ENCODE assay signal across 22 cellular contexts in genomic region chr2:71781695-71782228, GRCh38.
"Had no signal": no experiment of that assay in that cellular context is flagged by ENCODE, and none has a peak within 500 bp of the region (broad histone marks: within the 10 kb centered on the region; RNA-seq: fewer than 3 reads in every experiment).

No MANE protein-coding gene starts in this region.

- H3K4me3 ChIP-seq: esophagus squamous epithelium, heart right ventricle, left lung, lower lobe of right lung, right lobe of liver, thoracic aorta had no signal

- H2AFZ ChIP-seq: parathyroid adenoma had no signal

- H3K27ac ChIP-seq: esophagus squamous epithelium, heart right ventricle, left lung, lower lobe of right lung, parathyroid adenoma, right lobe of liver, thoracic aorta had no signal

- H3K4me1 ChIP-seq: heart right ventricle, left lung, lower lobe of right lung, parathyroid adenoma, right lobe of liver had no signal

- ATAC-seq: activated CD8-positive, alpha-beta T cell treated with anti-CD3 and anti-CD28 coated beads for 36 hours; activated naive CD8-positive, alpha-beta T cell treated with anti-CD3 and anti-CD28 coated beads, Interleukin-2, amount 50 U/mL, for 24 hours; heart right ventricle; left lung; lower lobe of right lung; right lobe of liver; T-cell had no signal

- H3K27me3 ChIP-seq: esophagus squamous epithelium, heart right ventricle, right lobe of liver had no signal

- H3K9me3 ChIP-seq: esophagus squamous epithelium, heart right ventricle, left lung, lower lobe of right lung, right lobe of liver, thoracic aorta had no signal

- H3K9ac ChIP-seq: parathyroid adenoma had no signal

- H3K36me3 ChIP-seq: esophagus squamous epithelium, heart right ventricle, left lung, lower lobe of right lung, right lobe of liver, thoracic aorta had no signal

- DNase-seq: activated B cell treated with CpG ODN at 0.5 μM for 24 hours; activated CD4-positive, alpha-beta T cell treated with anti-CD3 and anti-CD28 coated beads, Interleukin-2, amount 50 U/mL, for 1 hour; activated CD8-positive, alpha-beta T cell treated with anti-CD3 and anti-CD28 coated beads for 36 hours; activated gamma-delta T cell treated with Interleukin-2 at 50 U/mL for 16 hours; activated naive CD8-positive, alpha-beta T cell treated with anti-CD3 and anti-CD28 coated beads, Interleukin-2, amount 50 U/mL, for 24 hours; activated T-cell treated with anti-CD3 and anti-CD28 coated beads, Interleukin-2, amount 50 U/mL, for 1 hour; amygdala; caudate nucleus; cortex of kidney; esophagus squamous epithelium; foreskin melanocyte; left lung; lower lobe of right lung; naive B cell; right lobe of liver; stimulated activated CD4-positive, alpha-beta T cell treated with anti-CD3 and anti-CD28 coated beads, Interleukin-12 subunit alpha, Interleukin-12 subunit beta, amount 100 ng/mL, for 4 hours; stimulated activated CD4-positive, alpha-beta T cell treated with anti-CD3 and anti-CD28 coated beads, Interleukin-4, amount 100 ng/mL, for 1 hour; trophoblast cell had no signal
